In the genomic region with DNA sequence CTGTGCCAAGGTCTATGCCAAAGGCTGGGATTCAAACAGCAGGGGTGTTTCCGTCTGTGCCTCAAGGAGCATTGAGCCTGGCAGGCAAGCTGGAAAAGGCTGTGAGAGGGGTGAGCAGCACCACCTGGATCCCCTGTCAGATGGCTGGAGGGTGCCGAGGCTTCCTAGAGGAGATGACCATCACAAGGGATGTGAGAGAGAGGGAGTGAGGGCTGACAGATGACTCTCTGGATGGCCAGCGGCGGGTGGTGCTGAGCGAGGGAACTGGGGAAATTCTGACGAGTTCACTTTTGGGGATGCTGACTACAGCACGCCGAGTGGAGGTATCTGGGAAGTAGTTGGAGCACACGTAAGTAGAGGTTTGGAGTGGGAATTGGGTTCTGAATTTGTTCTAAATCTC, we compare ENCODE assay signal across 26 cellular contexts. TPM values are rescaled to one million over a fixed set of nuclear protein-coding genes. Genes with fewer than 3 reads are reported as not detected.
"Had no signal": no experiment of that assay in that cellular context is flagged by ENCODE, and none has a peak within 500 bp of the region (broad histone marks: within the 10 kb centered on the region; RNA-seq: fewer than 3 reads in every experiment).

No MANE protein-coding gene starts in this region.

- H3K36me3 ChIP-seq: brain microvascular endothelial cell had no signal

- DNase-seq: activated CD4-positive, alpha-beta memory T cell treated with anti-CD3 and anti-CD28 coated beads for 36 hours; activated CD4-positive, alpha-beta T cell treated with anti-CD3 and anti-CD28 coated beads, Interleukin-2, amount 10 ng/mL, durations not matched to agents 7 days and 5 days; activated CD4-positive, CD25-positive, alpha-beta regulatory T cell; activated CD8-positive, alpha-beta memory T cell treated with anti-CD3 and anti-CD28 coated beads for 24 hours; activated gamma-delta T cell treated with Interleukin-2 at 50 U/mL for 16 hours; activated naive CD4-positive, alpha-beta T cell treated with anti-CD3 and anti-CD28 coated beads, Interleukin-2, amount 10 ng/mL, durations not matched to agents 7 days and 5 days; activated naive CD8-positive, alpha-beta T cell treated with anti-CD3 and anti-CD28 coated beads for 36 hours; activated T-cell treated with anti-CD3 and anti-CD28 coated beads for 4 hours; activated T-cell treated with anti-CD3 and anti-CD28 coated beads, Interleukin-2, amount 50 U/mL, for 48 hours; brain microvascular endothelial cell; NCI-H1092; NCI-H1417; NCI-H1930; NCI-H2171; NCI-H2227 treated with DMSO at 0.1 percent for 48 hours; NCI-H526; NCI-H82; T-cell; T-helper 2 cell; T1000 had no signal

- ATAC-seq: activated T-helper 17 cell treated with anti-CD3 and anti-CD28 coated beads, Interleukin-2, amount 50 U/mL, for 72 hours; T-cell had no signal

- H3K4me3 ChIP-seq: SK-N-MC had no signal

- H3K27me3 Mint-ChIP-seq: activated T-helper 17 cell treated with anti-CD3 and anti-CD28 coated beads, Interleukin-2, amount 50 U/mL, for 72 hours had no signal

- H3K9me3 Mint-ChIP-seq: activated CD4-positive, alpha-beta memory T cell treated with anti-CD3 and anti-CD28 coated beads for 36 hours; activated CD4-positive, alpha-beta T cell treated with anti-CD3 and anti-CD28 coated beads, Interleukin-2, amount 10 ng/mL, durations not matched to agents 7 days and 5 days; activated naive CD4-positive, alpha-beta T cell treated with anti-CD3 and anti-CD28 coated beads, Interleukin-2, amount 10 ng/mL, durations not matched to agents 7 days and 5 days; activated naive CD8-positive, alpha-beta T cell treated with anti-CD3 and anti-CD28 coated beads for 36 hours; activated T-helper 17 cell treated with anti-CD3 and anti-CD28 coated beads, Interleukin-2, amount 50 U/mL, for 72 hours; T-cell had no signal

- H3K27ac Mint-ChIP-seq: activated CD4-positive, alpha-beta memory T cell treated with anti-CD3 and anti-CD28 coated beads for 36 hours; activated CD4-positive, alpha-beta T cell treated with anti-CD3 and anti-CD28 coated beads, Interleukin-2, amount 10 ng/mL, durations not matched to agents 7 days and 5 days; activated naive CD4-positive, alpha-beta T cell treated with anti-CD3 and anti-CD28 coated beads, Interleukin-2, amount 10 ng/mL, durations not matched to agents 7 days and 5 days; activated naive CD8-positive, alpha-beta T cell treated with anti-CD3 and anti-CD28 coated beads for 36 hours; activated T-helper 17 cell treated with anti-CD3 and anti-CD28 coated beads, Interleukin-2, amount 50 U/mL, for 72 hours; T-cell had no signal

- H3K27me3 ChIP-seq: brain microvascular endothelial cell had no signal

- H3K4me1 Mint-ChIP-seq: activated naive CD8-positive, alpha-beta T cell treated with anti-CD3 and anti-CD28 coated beads for 36 hours; activated T-helper 17 cell treated with anti-CD3 and anti-CD28 coated beads, Interleukin-2, amount 50 U/mL, for 72 hours; T-cell had no signal

- H3K4me3 Mint-ChIP-seq: activated CD4-positive, alpha-beta memory T cell treated with anti-CD3 and anti-CD28 coated beads for 36 hours; activated CD4-positive, alpha-beta T cell treated with anti-CD3 and anti-CD28 coated beads, Interleukin-2, amount 10 ng/mL, durations not matched to agents 7 days and 5 days; activated naive CD4-positive, alpha-beta T cell treated with anti-CD3 and anti-CD28 coated beads, Interleukin-2, amount 10 ng/mL, durations not matched to agents 7 days and 5 days; activated naive CD8-positive, alpha-beta T cell treated with anti-CD3 and anti-CD28 coated beads for 36 hours; activated T-helper 17 cell treated with anti-CD3 and anti-CD28 coated beads, Interleukin-2, amount 50 U/mL, for 72 hours; T-cell had no signal

- H3K27ac ChIP-seq: brain microvascular endothelial cell, SK-N-MC had no signal

- H3K36me3 Mint-ChIP-seq: activated CD4-positive, alpha-beta memory T cell treated with anti-CD3 and anti-CD28 coated beads for 36 hours; activated naive CD4-positive, alpha-beta T cell treated with anti-CD3 and anti-CD28 coated beads, Interleukin-2, amount 10 ng/mL, durations not matched to agents 7 days and 5 days; activated naive CD8-positive, alpha-beta T cell treated with anti-CD3 and anti-CD28 coated beads for 36 hours; T-cell had no signal

RNA-seq across cellular contexts. Expression of a gene that starts 58.6 kb away (rescaled TPM):
- total RNA-seq: activated CD4-positive, alpha-beta memory T cell treated with anti-CD3 and anti-CD28 coated beads for 36 hours; activated naive CD8-positive, alpha-beta T cell treated with anti-CD3 and anti-CD28 coated beads for 36 hours; LHCN-M2; M059J; OCI-LY7; RPMI7951 had no signal
